ENCODE assay signal across 21 cellular contexts in genomic region chr9:136055715-136056545, GRCh38. TPM values are rescaled to one million over a fixed set of nuclear protein-coding genes. Genes with fewer than 3 reads are reported as not detected.
DNase-seq lines count a peak whose midpoint lies in the region; ATAC-seq and TF ChIP-seq lines count a peak whose summit lies in the region.
"Had no signal": no experiment of that assay in that cellular context is flagged by ENCODE, and none has a peak within 500 bp of the region (broad histone marks: within the 10 kb centered on the region; RNA-seq: fewer than 3 reads in every experiment).

No MANE protein-coding gene starts in this region.

- intact Hi-C loops in CD14-positive monocyte (cut with micrococcal nuclease): no loop called here
- intact Hi-C loops in PC-9 (cut with micrococcal nuclease; ENCODE audit: unreplicated experiment): no loop called here
- intact Hi-C loops in sciatic nerve (cut with DNase I): no loop called here

- CTCF ChIA-PET in PC-9 (lab: Charles Lee): no interaction called here

- no peaks in the 10 kb centered on the region for H3K9me2 ChIP-seq in PC-9 (ENCODE audit: insufficient read depth)

- H3K36me3 ChIP-seq in H7 (replicated peaks; ENCODE audit: control insufficient read depth, insufficient read depth, low read length): no peaks in the 10 kb centered on the region
- no peaks in the 10 kb centered on the region for H3K36me3 ChIP-seq in PC-9 (ENCODE audit: low read depth)

- H3K4me3 Mint-ChIP-seq in CD14-positive monocyte: peak overlapping the region; percentile 53 to 62
- no peak overlapping the region for H3K4me3 Mint-ChIP-seq in chondrocyte (ENCODE audit: unreplicated experiment)
- peak overlapping the region; percentile 41 for H3K4me3 Mint-ChIP-seq in neural crest cell
- H3K4me3 Mint-ChIP-seq: stimulated activated effector memory CD8-positive, alpha-beta T cell treated with anti-CD3 and anti-CD28 coated beads, Interleukin-12 subunit alpha, Interleukin-12 subunit beta, amount 100 ng/mL, for 72 hours; type B pancreatic cell had no signal

- H3K79me2 ChIP-seq in PC-9 (ENCODE audit: low read depth): 0 out of 2 replicates have a peak, but pooled peaks cover 8% of the 10 kb centered on the region

- no peaks in the 10 kb centered on the region for H3K9me3 ChIP-seq in PC-9 (ENCODE audit: insufficient read depth, low read depth)
- H3K9me3 ChIP-seq: body of pancreas, heart right ventricle, spleen had no signal

- peaks cover 20% of the 10 kb centered on the region for H4K20me1 ChIP-seq in PC-9 (ENCODE audit: insufficient read depth)

- H3K36me3 Mint-ChIP-seq in CD14-positive monocyte (peaks cover 19% of the 10 kb centered on the region in 2 donors), chondrocyte (ENCODE audit: low read depth) (no peaks in the 10 kb centered on the region), neural crest cell (ENCODE audit: low read depth) (no peaks in the 10 kb centered on the region)
- H3K36me3 Mint-ChIP-seq: stimulated activated effector memory CD8-positive, alpha-beta T cell treated with anti-CD3 and anti-CD28 coated beads, Interleukin-12 subunit alpha, Interleukin-12 subunit beta, amount 100 ng/mL, for 72 hours; type B pancreatic cell had no signal

- H3K27ac Mint-ChIP-seq in CD14-positive monocyte (peak overlapping the region in 5 of 7 donors; percentile 21 to 73 (median 54)), chondrocyte (ENCODE audit: unreplicated experiment) (no peak overlapping the region), neural crest cell (ENCODE audit: unreplicated experiment) (no peak overlapping the region)
- H3K27ac Mint-ChIP-seq: stimulated activated effector memory CD8-positive, alpha-beta T cell treated with anti-CD3 and anti-CD28 coated beads, Interleukin-12 subunit alpha, Interleukin-12 subunit beta, amount 100 ng/mL, for 72 hours; type B pancreatic cell had no signal

- DNase-seq in CD14-positive monocyte (ENCODE audit: low spot score): no peak
- peak; percentile 80 for DNase-seq in H7
- peak; percentile 83 for DNase-seq in chondrocyte (ENCODE audit: low spot score)
- no peak for DNase-seq in neural crest cell (ENCODE audit: low read depth, low spot score)
- no peak for DNase-seq in PC-9
- DNase-seq in germinal center (ENCODE audit: low spot score): no peak
- DNase-seq in NCI-H146 treated with DMSO at 0.1 percent for 48 hours (lab: John Stamatoyannopoulos, UW; ENCODE audit: unreplicated experiment): no peak
- DNase-seq in sciatic nerve (ENCODE audit: low spot score): no peak
- DNase-seq: activated CD8-positive, alpha-beta memory T cell treated with anti-CD3 and anti-CD28 coated beads for 24 hours; activated gamma-delta T cell; body of pancreas; C1 segment of cervical spinal cord; DMS79; heart right ventricle; kidney glomerular epithelial cell; NCI-H1092; NCI-H774; spleen had no signal

- H3K9me3 Mint-ChIP-seq in CD14-positive monocyte (peaks cover 0 to 2% (median 0%) of the 10 kb centered on the region in 7 donors), chondrocyte (ENCODE audit: low read depth) (no peaks in the 10 kb centered on the region), neural crest cell (no peaks in the 10 kb centered on the region)
- H3K9me3 Mint-ChIP-seq: stimulated activated effector memory CD8-positive, alpha-beta T cell treated with anti-CD3 and anti-CD28 coated beads, Interleukin-12 subunit alpha, Interleukin-12 subunit beta, amount 100 ng/mL, for 72 hours; type B pancreatic cell had no signal

- peaks cover 19% of the 10 kb centered on the region for H3F3A ChIP-seq in PC-9 (ENCODE audit: insufficient read depth, low read depth)

- peaks cover 0 to 3% (median 0%) of the 10 kb centered on the region in 3 donors for H3K27me3 Mint-ChIP-seq in CD14-positive monocyte (ENCODE audit: low read depth in 3 of 3)
- H3K27me3 Mint-ChIP-seq in chondrocyte (ENCODE audit: low read depth): no peaks in the 10 kb centered on the region
- no peaks in the 10 kb centered on the region for H3K27me3 Mint-ChIP-seq in neural crest cell (ENCODE audit: low read depth)
- H3K27me3 Mint-ChIP-seq: type B pancreatic cell had no signal

- peaks cover 77% of the 10 kb centered on the region for H3K4me1 Mint-ChIP-seq in CD14-positive monocyte
- H3K4me1 Mint-ChIP-seq in chondrocyte (ENCODE audit: low read depth): peaks cover 67% of the 10 kb centered on the region
- H3K4me1 Mint-ChIP-seq in neural crest cell: peaks cover 26% of the 10 kb centered on the region

- H3K4me2 ChIP-seq in PC-9: no peak overlapping the region

- H3K4me3 ChIP-seq in H7 (ENCODE audit: insufficient read depth, low read depth, low read length) (no peak overlapping the region), PC-9 (no peak overlapping the region)
- H3K4me3 ChIP-seq: body of pancreas, heart right ventricle, K562, spleen had no signal

- TF ChIP-seq CTCF in CD14-positive monocyte (IDR thresholded peaks at IDR 0.05) (no peak), chondrocyte (IDR thresholded peaks at IDR 0.05) (no peak), neural crest cell (conservative IDR thresholded peaks at IDR 0.05) (no peak), PC-9 (conservative IDR thresholded peaks at IDR 0.05) (no peak)

- no peak for ATAC-seq in sciatic nerve
- ATAC-seq: body of pancreas; heart right ventricle; K562; stimulated activated effector memory CD8-positive, alpha-beta T cell treated with anti-CD3 and anti-CD28 coated beads, Interleukin-12 subunit alpha, Interleukin-12 subunit beta, amount 100 ng/mL, for 72 hours had no signal

- no peak overlapping the region for H3K27ac ChIP-seq in PC-9
- H3K27ac ChIP-seq: body of pancreas, heart right ventricle, spleen had no signal

- peaks cover 29% of the 10 kb centered on the region for H3K4me1 ChIP-seq in PC-9 (replicated peaks; ENCODE audit: insufficient read depth)

- BruUV-seq in PC-9 (replicated peaks; lab: Mats Ljungman, UMichigan): no TSS peak

- POLR2A ChIA-PET in PC-9 (lab: Charles Lee; ENCODE audit: unreplicated experiment): no interaction called here

- no peaks in the 10 kb centered on the region for H3K27me3 ChIP-seq in H7 (ENCODE audit: control insufficient read depth, insufficient read depth, low read length)
- no peaks in the 10 kb centered on the region for H3K27me3 ChIP-seq in PC-9 (ENCODE audit: insufficient read depth, low read depth)
- H3K27me3 ChIP-seq: body of pancreas, heart right ventricle had no signal

- H2AFZ ChIP-seq in PC-9: no peak overlapping the region

RNA-seq across cellular contexts. Expression of gene NACC2, which starts 39.2 kb away (rescaled TPM):
- polyA plus RNA-seq in CD14-positive monocyte: 1 to 10 TPM; 8.1 to 8.7 TPM
- 16.6 and 19.3 TPM in 2 replicates for total RNA-seq in H7 (2014; rRNA removed; shearing (Covaris generic))
- total RNA-seq in chondrocyte: 42.6 to 52.4 TPM (median 51.0 TPM) in 3 replicates
- total RNA-seq in neural crest cell: 8.1 and 8.6 TPM in 2 replicates
- 22.4 and 23.8 TPM in 2 replicates for total RNA-seq in PC-9 (2021)
- 56.8 TPM for total RNA-seq in sciatic nerve

Comparison
In these comparisons a context has a peak if more than half of its experiments do, and no peak if none do; other contexts are left out.
1. DNase-seq: peak in H7 (single experiment) and chondrocyte (single experiment); none in CD14-positive monocyte (single experiment), neural crest cell (single experiment), PC-9 (0 of 2), germinal center (single experiment), NCI-H146 treated with DMSO at 0.1 percent for 48 hours (single experiment) and sciatic nerve (single experiment).
2. H3K27ac Mint-ChIP-seq: peak in CD14-positive monocyte (5 of 7); none in chondrocyte (single experiment) and neural crest cell (single experiment).